In the genomic region with DNA sequence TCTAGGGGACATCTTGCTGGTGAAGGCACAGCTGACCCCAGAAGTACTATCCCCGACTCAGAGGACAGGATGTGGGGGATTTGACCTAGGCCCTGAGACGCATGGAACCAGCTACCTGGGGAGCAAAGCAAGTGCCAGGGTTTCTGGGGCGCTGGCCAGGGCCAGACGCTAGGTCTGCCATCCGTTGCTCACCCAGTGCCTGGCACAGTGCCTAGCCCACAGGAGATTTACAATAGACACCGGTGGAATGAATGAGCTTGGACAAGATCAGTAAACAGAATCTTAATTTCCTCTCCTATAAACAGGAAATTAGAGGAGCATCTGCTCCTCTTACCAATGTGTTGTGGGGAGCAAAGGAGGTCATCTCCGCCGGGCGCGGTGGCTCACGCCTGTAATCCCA, we compare ENCODE assay signal across 17 cellular contexts. TPM values are rescaled to one million over a fixed set of nuclear protein-coding genes. Genes with fewer than 3 reads are reported as not detected.
A peak's percentile ranks its signal among the peaks of the same experiment; 100 is the strongest.
DNase-seq lines count a peak whose midpoint lies in the region; ATAC-seq, FAIRE-seq and TF ChIP-seq lines count a peak whose summit lies in the region.
"Had no signal": no experiment of that assay in that cellular context is flagged by ENCODE, and none has a peak within 500 bp of the region (broad histone marks: within the 10 kb centered on the region; RNA-seq: fewer than 3 reads in every experiment).

No MANE protein-coding gene starts in this region.

- no peak overlapping the region for H3K9ac ChIP-seq in kidney (ENCODE audit: low read length in 2 of 2)
- H3K9ac ChIP-seq: GM23248 had no signal

- TF ChIP-seq CTCF in kidney (IDR thresholded peaks at IDR 0.05; ENCODE audit: borderline replicate concordance, extremely low read depth, insufficient read depth), result no peak

- peaks cover 0 to 8% of the 10 kb centered on the region in 2 donors for H3K4me1 ChIP-seq in kidney (ENCODE audit: control insufficient read depth in 1 of 2, insufficient read depth in 1 of 2, low read depth in 1 of 2, low read length in 2 of 2)

- H3K4me3 ChIP-seq in kidney (ENCODE audit: low read length in 2 of 2), result no peak overlapping the region
- H3K4me3 ChIP-seq: GM23248 had no signal

- DNase-seq in G401 (ENCODE audit: low spot score) (peak; percentile 95), M059J (ENCODE audit: low read depth) (peak; percentile 37), NCI-H446 (lab: John Stamatoyannopoulos, UW) (peak; percentile 24 to 85), kidney (peak; percentile 22), midbrain (lab: John Stamatoyannopoulos, UW) (no peak)
- DNase-seq: ACHN; AML-193; CD4-positive, CD25-positive, alpha-beta regulatory T cell; GM23248; NCI-H1417; SW 1271 had no signal

- FAIRE-seq in kidney (lab: Jason Lieb, UNC), result no peak

- ATAC-seq in GM18520 (IDR thresholded peaks at IDR 0.05; ENCODE audit: unreplicated experiment) (no peak), HG02610 (IDR thresholded peaks at IDR 0.05; ENCODE audit: unreplicated experiment) (no peak)
- ATAC-seq: Panc1 had no signal

- intact Hi-C loops in kidney (cut with DNase I), result no loop called here

- no peaks in the 10 kb centered on the region for H3K36me3 ChIP-seq in kidney (ENCODE audit: control insufficient read depth in 1 of 2, insufficient read depth in 2 of 2, low read length in 2 of 2)

- no peaks in the 10 kb centered on the region for H3K9me3 ChIP-seq in kidney (ENCODE audit: control insufficient read depth in 1 of 2, low read length in 2 of 2)

- in situ Hi-C loops in G401 (cut with HindIII; ENCODE audit: low sequenced_read_pairs), result no loop called here

- no peak overlapping the region for H3K27ac ChIP-seq in kidney (ENCODE audit: low read depth in 2 of 2, low read length in 2 of 2)
- H3K27ac ChIP-seq: GM23248 had no signal

RNA-seq across cellular contexts. Expression of gene RPRML, which starts 5.0 kb away (rescaled TPM):
- 2.4 and 3.9 TPM in 2 replicates for total RNA-seq in G401 (2014; rRNA removed; shearing (Covaris generic))
- total RNA-seq in M059J (2014; rRNA removed; shearing (Covaris generic)), result not detected in 2 replicates
- not detected for total RNA-seq in kidney
- not detected for polyA plus RNA-seq in kidney (ENCODE audit: insufficient read depth, low read depth, low replicate concordance)
- total RNA-seq: CD4-positive, CD25-positive, alpha-beta regulatory T cell; GM23248; NCI-H460; SK-MEL-5; T-helper 2 cell treated with Interferon-gamma antibody and Interleukin-4, amounts not matched to agents 100 ng/mL and 5 ng/mL, for 36 hours had no signal
- polyA plus RNA-seq: CD4-positive, CD25-positive, alpha-beta regulatory T cell; GM23248 had no signal

RNA-seq across cellular contexts. Expression of gene GOSR2, which starts 51.1 kb away (rescaled TPM):
- 30.6 and 41.7 TPM in 2 replicates for total RNA-seq in G401 (2014; rRNA removed; shearing (Covaris generic))
- 41.9 and 56.5 TPM in 2 replicates for total RNA-seq in M059J (2014; rRNA removed; shearing (Covaris generic))
- 68.2 TPM for total RNA-seq in kidney
- polyA plus RNA-seq in kidney (ENCODE audit: insufficient read depth, low read depth, low replicate concordance), result 61.4 TPM
